Comparison of ENCODE assay signal across 24 cellular contexts in genomic region chr12:98182791-98183190, GRCh38.
DNase-seq lines count a peak whose midpoint lies in the region; ATAC-seq, FAIRE-seq and TF ChIP-seq lines count a peak whose summit lies in the region.
"Had no signal": no experiment of that assay in that cellular context is flagged by ENCODE, and none has a peak within 500 bp of the region (broad histone marks: within the 10 kb centered on the region; RNA-seq: fewer than 3 reads in every experiment).

No MANE protein-coding gene starts in this region.

- no peak overlapping the region for H4K8ac ChIP-seq in H9 (replicated peaks; ENCODE audit: insufficient read length, low read depth, low read length)

- H3K4me3 Mint-ChIP-seq in H9: no peak overlapping the region
- H3K4me3 Mint-ChIP-seq: CD4-positive, alpha-beta T cell; T-cell; T-helper 2 cell treated with Interferon-gamma antibody and Interleukin-4, amounts not matched to agents 5 μg/mL and 100 μg/mL, for 36 hours had no signal

- H3K79me2 ChIP-seq in H9 (ENCODE audit: insufficient read depth, low read length): no peaks in the 10 kb centered on the region

- no peaks in the 10 kb centered on the region for H3K23me2 ChIP-seq in H9 (ENCODE audit: insufficient read length, low read depth, low read length, poor library complexity, severe bottlenecking)

- H3T11ph ChIP-seq in H9 (ENCODE audit: low read length): no peak overlapping the region

- TF ChIP-seq POLR2A in H54 (IDR thresholded peaks at IDR 0.05; ENCODE audit: low read depth, low read length): no peak
- no peak for TF ChIP-seq POLR2A in GM12892 (IDR thresholded peaks at IDR 0.05; ENCODE audit: low read depth, low read length)

- no peaks in the 10 kb centered on the region for H4K20me1 ChIP-seq in H9 (ENCODE audit: control insufficient read depth, insufficient read depth, insufficient read length)
- H4K20me1 ChIP-seq: BLaER1 had no signal

- no peaks in the 10 kb centered on the region; the same call in 1 of the 2 replicates for H3K27me3 Mint-ChIP-seq in H9 (ENCODE audit: low read depth)

- peak overlapping the region in 2 of 3 experiments; percentile 3 to 73; a peak in 3 of 7 replicates for H3K27ac Mint-ChIP-seq in H9
- H3K27ac Mint-ChIP-seq: CD4-positive, alpha-beta T cell; T-cell; T-helper 2 cell treated with Interferon-gamma antibody and Interleukin-4, amounts not matched to agents 5 μg/mL and 100 μg/mL, for 36 hours had no signal

- no peak overlapping the region for H3K56ac ChIP-seq in H9 (ENCODE audit: insufficient read length, low read depth, low read length)

- no peak for TF ChIP-seq CTCF in H9 (conservative IDR thresholded peaks at IDR 0.05)

- ATAC-seq in HG02678 (IDR thresholded peaks at IDR 0.05; ENCODE audit: unreplicated experiment): no peak
- ATAC-seq: T-cell had no signal

- peaks cover 8 to 10% of the 10 kb centered on the region in 2 experiments for H3K4me1 Mint-ChIP-seq in H9
- H3K4me1 Mint-ChIP-seq: T-cell had no signal

- DNase-seq in COR-L47 (lab: John Stamatoyannopoulos, UW) (peak; percentile 86), H9 (no peak), NCI-H345 (lab: John Stamatoyannopoulos, UW) (peak; percentile 86), astrocyte of the hippocampus (ENCODE audit: low read depth, low spot score) (peak; percentile 42), H54 (ENCODE audit: insufficient read length, low spot score) (no peak), GM12892 (ENCODE audit: insufficient read length) (no peak)
- DNase-seq: Caco-2; CD4-positive, alpha-beta T cell; DMS 273 treated with DMSO at 0.1 percent for 48 hours; DMS79 treated with DMSO at 0.1 percent for 48 hours; MG63; NCI-H1048; NCI-H1436 treated with DMSO at 0.1 percent for 48 hours; NCI-H2029 treated with DMSO at 0.1 percent for 48 hours; NCI-H446; NCI-H526; NK-92 treated with Interleukin-12 subunit alpha and Interleukin-12 subunit beta, amount 100 ng/mL, for 24 hours; Peyer's patch; SJCRH30; T-cell had no signal

- H3K4ac ChIP-seq in H9 (ENCODE audit: low read depth, low read length): no peak overlapping the region

- FAIRE-seq in H54 (lab: Jason Lieb, UNC): no peak
- FAIRE-seq in GM12892 (lab: Jason Lieb, UNC): no peak
- FAIRE-seq: GM12891 had no signal

- no peak overlapping the region for H3K4me2 ChIP-seq in H9 (ENCODE audit: insufficient read depth, insufficient read length, low read length)
- H3K4me2 ChIP-seq: BLaER1 had no signal

- H2BK20ac ChIP-seq in H9 (ENCODE audit: low read depth, low read length, poor library complexity, severe bottlenecking): no peak overlapping the region

- H4K5ac ChIP-seq in H9 (ENCODE audit: insufficient read length, low read depth, low read length): no peak overlapping the region

- no peaks in the 10 kb centered on the region for H3K36me3 Mint-ChIP-seq in H9 (ENCODE audit: insufficient read depth in 1 of 3, low read depth in 3 of 3)
- H3K36me3 Mint-ChIP-seq: T-cell had no signal

- no peaks in the 10 kb centered on the region for H3K9me3 ChIP-seq in H9 (ENCODE audit: control insufficient read depth, low read depth, low read length)
- H3K9me3 ChIP-seq: BLaER1, Caco-2, MG63, Peyer's patch, SJCRH30 had no signal

- H3K14ac ChIP-seq in H9 (ENCODE audit: insufficient read depth, low read length): no peak overlapping the region

- H3K9me3 Mint-ChIP-seq in H9: no peaks in the 10 kb centered on the region
- H3K9me3 Mint-ChIP-seq: CD4-positive, alpha-beta T cell; T-helper 2 cell treated with Interferon-gamma antibody and Interleukin-4, amounts not matched to agents 5 μg/mL and 100 μg/mL, for 36 hours had no signal

- H3K27me3 ChIP-seq in H9 (ENCODE audit: insufficient read depth, low read length): no peaks in the 10 kb centered on the region
- H3K27me3 ChIP-seq: BLaER1, MG63, Peyer's patch, SJCRH30 had no signal

- H4K91ac ChIP-seq in H9 (ENCODE audit: insufficient read length, low read depth, low read length): no peak overlapping the region

- H2BK15ac ChIP-seq in H9 (ENCODE audit: low read depth, low read length): no peak overlapping the region

- no peak overlapping the region for H3K9ac ChIP-seq in H9 (ENCODE audit: extremely low read depth, insufficient read length, low read length)
- H3K9ac ChIP-seq: BLaER1 had no signal

- 0 out of 2 replicates have a peak, but pooled peaks cover 2% of the 10 kb centered on the region for H3K4me1 ChIP-seq in H9 (ENCODE audit: insufficient read depth, low read length)
- H3K4me1 ChIP-seq: BLaER1, Caco-2, Peyer's patch, SJCRH30 had no signal

- H3K79me1 ChIP-seq in H9 (ENCODE audit: insufficient read depth, low read depth, low read length, poor library complexity, severe bottlenecking): no peaks in the 10 kb centered on the region

- H3K27ac ChIP-seq in H9 (ENCODE audit: insufficient read length, low read depth, low read length): no peak overlapping the region
- H3K27ac ChIP-seq: BLaER1, Peyer's patch, SJCRH30 had no signal

- H2AFZ ChIP-seq in H9 (ENCODE audit: low read length): no peak overlapping the region

- H2BK12ac ChIP-seq in H9 (ENCODE audit: insufficient read length, low read depth, low read length): no peak overlapping the region

- no peak overlapping the region for H3K18ac ChIP-seq in H9 (ENCODE audit: insufficient read length, low read depth, low read length)

- no peak overlapping the region for H2BK120ac ChIP-seq in H9 (ENCODE audit: low read depth, low read length, poor library complexity, severe bottlenecking)

- H2BK5ac ChIP-seq in H9 (ENCODE audit: insufficient read length, low read length): no peak overlapping the region

- H2AK5ac ChIP-seq in H9 (ENCODE audit: insufficient read length, low read length): no peak overlapping the region

- no peak overlapping the region for H3K23ac ChIP-seq in H9 (ENCODE audit: insufficient read length, low read depth, low read length)

- no CpG with 5 or more reads among the region's 1 CpG for WGBS in H9 (ENCODE audit: extremely low coverage, insufficient read length, low lambda C conversion rate)

Comparison
In these comparisons a context has a peak if more than half of its experiments do, and no peak if none do; other contexts are left out.
1. DNase-seq: peak in COR-L47 (single experiment), NCI-H345 (single experiment) and astrocyte of the hippocampus (single experiment); none in H9 (single experiment), H54 (single experiment) and GM12892 (single experiment).